ENCODE assay signal across 8 cellular contexts in genomic region chr9:136267261-136268111, GRCh38. TPM values are rescaled to one million over a fixed set of nuclear protein-coding genes. Genes with fewer than 3 reads are reported as not detected.
A peak's percentile ranks its signal among the peaks of the same experiment; 100 is the strongest.
DNase-seq lines count a peak whose midpoint lies in the region; ATAC-seq and TF ChIP-seq lines count a peak whose summit lies in the region.

No MANE protein-coding gene starts in this region.

- no peak overlapping the region for H3K27ac ChIP-seq in SJSA1

- H3K4me1 ChIP-seq in SJSA1 (replicated peaks) = peaks cover 9% of the 10 kb centered on the region

- peak; percentile 83 for ATAC-seq in HG03521 (IDR thresholded peaks at IDR 0.05; ENCODE audit: unreplicated experiment)

- no peaks in the 10 kb centered on the region for H3K9me3 ChIP-seq in SJSA1 (replicated peaks)

- DNase-seq in AG10803 (ENCODE audit: low read depth) (peak; percentile 80), SJSA1 (ENCODE audit: low read depth in 1 of 2, low spot score in 2 of 2) (peak; percentile 43 to 81), globus pallidus (ENCODE audit: low spot score) (peak; percentile 69), occipital lobe (lab: John Stamatoyannopoulos, UW) (peak; percentile 68), superior temporal gyrus (ENCODE audit: extremely low spot score) (peak; percentile 73)
- DNase-seq in activated naive CD4-positive, alpha-beta T cell treated with Interleukin-2 at 50 U/mL for 16 hours = peak; percentile 86

- peak; percentile 38 for TF ChIP-seq CTCF in AG10803 (conservative IDR thresholded peaks at IDR 0.05; ENCODE audit: low read length)

- H3K27me3 ChIP-seq in SJSA1 (replicated peaks) = peaks cover 6% of the 10 kb centered on the region; the same call in 1 of the 2 replicates

- H3K36me3 ChIP-seq in SJSA1 = no peaks in the 10 kb centered on the region

- H3K4me3 ChIP-seq in AG10803 (ENCODE audit: low read length) = peak overlapping the region; percentile 65
- H3K4me3 ChIP-seq in SJSA1 = peak overlapping the region; percentile 36

- peak; percentile 76 for TF ChIP-seq POLR2A in GM19099 (IDR thresholded peaks at IDR 0.05; ENCODE audit: extremely low read depth, insufficient read length, low read depth)

RNA-seq across cellular contexts. Expression of gene QSOX2, which starts 21.9 kb away (rescaled TPM):
- total RNA-seq in SJSA1 (2014; rRNA removed; shearing (Covaris generic)) = 19.3 and 22.0 TPM in 2 replicates
- total RNA-seq in occipital lobe = 8.1 TPM

RNA-seq across cellular contexts. Expression of gene CCDC187, which starts 36.4 kb away (rescaled TPM):
- total RNA-seq in SJSA1 (2014; rRNA removed; shearing (Covaris generic)) = not detected in 2 replicates
- total RNA-seq in occipital lobe = under 0.01 TPM

RNA-seq across cellular contexts. Expression of gene GPSM1, which starts 59.9 kb away (rescaled TPM):
- total RNA-seq in SJSA1 (2014; rRNA removed; shearing (Covaris generic)) = 63.0 and 90.4 TPM in 2 replicates
- 73.6 TPM for total RNA-seq in occipital lobe
